18 cellular contexts compared by ENCODE assay signal in the genomic region with DNA sequence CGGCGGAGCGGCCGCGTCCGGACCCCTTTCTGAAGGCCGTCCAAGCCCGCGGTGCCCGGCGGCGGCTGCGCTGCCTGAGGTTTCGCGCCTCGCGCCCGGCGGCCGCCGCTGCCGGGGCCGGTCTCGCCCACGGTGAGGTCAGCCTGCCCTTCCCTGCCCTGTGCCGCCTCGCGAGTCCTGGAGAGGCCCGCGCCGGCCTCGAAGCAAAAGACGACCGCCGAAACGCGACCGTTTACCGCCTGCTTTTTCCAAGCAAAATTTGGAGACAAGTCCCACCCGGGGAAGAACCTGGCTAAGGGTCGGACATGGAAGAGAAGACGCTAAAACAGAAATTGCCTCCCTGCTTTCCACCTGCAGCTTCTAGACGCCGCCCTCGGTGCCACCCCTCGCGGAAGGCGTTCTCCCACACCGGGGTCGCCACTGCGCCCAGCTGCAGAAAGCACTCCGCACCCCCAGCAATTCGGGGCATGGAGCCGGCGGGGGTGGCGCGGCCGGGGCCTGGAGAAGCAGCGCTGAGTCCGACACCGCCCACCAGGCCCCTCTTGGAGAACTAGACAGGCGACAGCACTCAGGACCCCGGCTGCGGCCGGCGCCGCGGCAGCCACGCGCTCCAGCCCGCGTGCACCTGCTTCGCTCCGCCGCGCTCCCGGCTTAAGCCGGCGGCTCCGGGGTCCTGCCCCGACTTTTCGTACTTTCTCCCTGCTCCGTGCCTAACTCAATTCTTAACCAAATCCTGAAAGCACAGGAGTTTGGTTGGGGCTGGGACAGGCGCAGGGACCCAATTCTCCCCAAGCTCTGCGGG. TPM values are rescaled to one million over a fixed set of nuclear protein-coding genes. Genes with fewer than 3 reads are reported as not detected.
A peak's percentile ranks its signal among the peaks of the same experiment; 100 is the strongest.
DNase-seq lines count a peak whose midpoint lies in the region; ATAC-seq and TF ChIP-seq lines count a peak whose summit lies in the region.
"Had no signal": no experiment of that assay in that cellular context is flagged by ENCODE, and none has a peak within 500 bp of the region (broad histone marks: within the 10 kb centered on the region; RNA-seq: fewer than 3 reads in every experiment).

No MANE protein-coding gene starts in this region.

- no peak overlapping the region for H3K27ac Mint-ChIP-seq in activated CD4-positive, alpha-beta T cell treated with anti-CD3 and anti-CD28 coated beads for 36 hours
- H3K27ac Mint-ChIP-seq in stimulated activated memory B cell treated with anti-CD40 and anti-IgM and Interleukin-4, amounts not matched to agents 10 μg/mL and 1 μg/mL and 100 μg/mL, for 72 hours: no peak overlapping the region

- no peak overlapping the region for H3K27ac ChIP-seq in ascending aorta
- H3K27ac ChIP-seq: body of pancreas, HL-60, stomach had no signal

- H3K4me3 Mint-ChIP-seq in activated CD4-positive, alpha-beta T cell treated with anti-CD3 and anti-CD28 coated beads for 36 hours: peak overlapping the region; percentile 18
- peak overlapping the region; percentile 13 for H3K4me3 Mint-ChIP-seq in stimulated activated memory B cell treated with anti-CD40 and anti-IgM and Interleukin-4, amounts not matched to agents 10 μg/mL and 1 μg/mL and 100 μg/mL, for 72 hours

- H3K9me3 Mint-ChIP-seq in activated CD4-positive, alpha-beta T cell treated with anti-CD3 and anti-CD28 coated beads for 36 hours (ENCODE audit: low read depth): no peaks in the 10 kb centered on the region
- no peaks in the 10 kb centered on the region for H3K9me3 Mint-ChIP-seq in stimulated activated memory B cell treated with anti-CD40 and anti-IgM and Interleukin-4, amounts not matched to agents 10 μg/mL and 1 μg/mL and 100 μg/mL, for 72 hours

- intact Hi-C loops in activated CD4-positive, alpha-beta T cell treated with anti-CD3 and anti-CD28 coated beads for 36 hours (cut with DNase I, micrococcal nuclease): loop anchor here (2.0 to 5.0 kb wide), 3 partner anchors 66 to 229 kb away; a partner anchor contains a TSS
- intact Hi-C loops in ascending aorta (cut with DNase I): no loop called here

- POLR2A ChIA-PET in activated CD4-positive, alpha-beta T cell treated with anti-CD3 and anti-CD28 coated beads for 36 hours (lab: Charles Lee): no interaction called here

- no peak for TF ChIP-seq CTCF in ascending aorta (IDR thresholded peaks at IDR 0.05)

- no peak for DNase-seq in activated CD4-positive, alpha-beta T cell treated with anti-CD3 and anti-CD28 coated beads for 36 hours
- no peak for DNase-seq in activated CD4-positive, alpha-beta T cell treated with anti-CD3 and anti-CD28 coated beads for 48 hours
- no peak for DNase-seq in ascending aorta (ENCODE audit: low spot score in 2 of 2)
- DNase-seq in iPS-NIHi11 (ENCODE audit: low spot score): peak; percentile 73
- no peak for DNase-seq in DMS79 treated with DMSO at 0.1 percent for 48 hours (lab: John Stamatoyannopoulos, UW)
- no peak for DNase-seq in HuH-7.5 (ENCODE audit: low spot score)
- DNase-seq: activated T-cell treated with anti-CD3 and anti-CD28 coated beads for 4 hours; body of pancreas; kidney glomerular epithelial cell; NCI-H226; stimulated activated CD4-positive, alpha-beta T cell treated with anti-CD3 and anti-CD28 coated beads, Interleukin-1b, Interleukin-23, amount 100 ng/mL, for 48 hours; stomach; T1000 had no signal

- peaks cover 43% of the 10 kb centered on the region for H3K27me3 ChIP-seq in ascending aorta

- CTCF ChIA-PET in activated CD4-positive, alpha-beta T cell treated with anti-CD3 and anti-CD28 coated beads for 36 hours (lab: Charles Lee): interaction anchor here (0.6 to 1.0 kb wide), 4 partner anchors 8 to 843 kb away, joined by 3 to 5 read pairs (median 4); no protein-coding TSS in a partner anchor

- peaks cover 71% of the 10 kb centered on the region for H3K27me3 Mint-ChIP-seq in activated CD4-positive, alpha-beta T cell treated with anti-CD3 and anti-CD28 coated beads for 36 hours
- H3K27me3 Mint-ChIP-seq in stimulated activated memory B cell treated with anti-CD40 and anti-IgM and Interleukin-4, amounts not matched to agents 10 μg/mL and 1 μg/mL and 100 μg/mL, for 72 hours: peaks cover 86% of the 10 kb centered on the region

- no peak for ATAC-seq in activated CD4-positive, alpha-beta T cell treated with anti-CD3 and anti-CD28 coated beads for 36 hours
- ATAC-seq in stimulated activated memory B cell treated with anti-CD40 and anti-IgM and Interleukin-4, amounts not matched to agents 10 μg/mL and 1 μg/mL and 100 μg/mL, for 72 hours: no peak
- ATAC-seq in HG03378 (IDR thresholded peaks at IDR 0.05; ENCODE audit: unreplicated experiment): no peak
- ATAC-seq: body of pancreas, Panc1 had no signal

- H3K4me1 ChIP-seq in ascending aorta: peaks cover 13 to 16% of the 10 kb centered on the region in 2 donors

- no peaks in the 10 kb centered on the region for H3K9me3 ChIP-seq in ascending aorta
- H3K9me3 ChIP-seq: body of pancreas, stomach had no signal

- H3K4me3 ChIP-seq in ascending aorta: peak overlapping the region; percentile 35 to 39

- no peaks in the 10 kb centered on the region for H3K36me3 Mint-ChIP-seq in activated CD4-positive, alpha-beta T cell treated with anti-CD3 and anti-CD28 coated beads for 36 hours (ENCODE audit: low read depth)
- no peaks in the 10 kb centered on the region for H3K36me3 Mint-ChIP-seq in stimulated activated memory B cell treated with anti-CD40 and anti-IgM and Interleukin-4, amounts not matched to agents 10 μg/mL and 1 μg/mL and 100 μg/mL, for 72 hours

- H3K36me3 ChIP-seq in ascending aorta: no peaks in the 10 kb centered on the region
- H3K36me3 ChIP-seq: stomach had no signal

- peaks cover 32% of the 10 kb centered on the region for H3K4me1 Mint-ChIP-seq in activated CD4-positive, alpha-beta T cell treated with anti-CD3 and anti-CD28 coated beads for 36 hours
- H3K4me1 Mint-ChIP-seq in stimulated activated memory B cell treated with anti-CD40 and anti-IgM and Interleukin-4, amounts not matched to agents 10 μg/mL and 1 μg/mL and 100 μg/mL, for 72 hours: peaks cover 25% of the 10 kb centered on the region

RNA-seq across cellular contexts. Expression of a gene that starts 11.0 kb away (rescaled TPM):
- not detected for total RNA-seq in activated CD4-positive, alpha-beta T cell treated with anti-CD3 and anti-CD28 coated beads for 36 hours
- total RNA-seq in ascending aorta: 5.2 TPM
- total RNA-seq: A172 had no signal
